9 cellular contexts compared by ENCODE assay signal in the genomic region with DNA sequence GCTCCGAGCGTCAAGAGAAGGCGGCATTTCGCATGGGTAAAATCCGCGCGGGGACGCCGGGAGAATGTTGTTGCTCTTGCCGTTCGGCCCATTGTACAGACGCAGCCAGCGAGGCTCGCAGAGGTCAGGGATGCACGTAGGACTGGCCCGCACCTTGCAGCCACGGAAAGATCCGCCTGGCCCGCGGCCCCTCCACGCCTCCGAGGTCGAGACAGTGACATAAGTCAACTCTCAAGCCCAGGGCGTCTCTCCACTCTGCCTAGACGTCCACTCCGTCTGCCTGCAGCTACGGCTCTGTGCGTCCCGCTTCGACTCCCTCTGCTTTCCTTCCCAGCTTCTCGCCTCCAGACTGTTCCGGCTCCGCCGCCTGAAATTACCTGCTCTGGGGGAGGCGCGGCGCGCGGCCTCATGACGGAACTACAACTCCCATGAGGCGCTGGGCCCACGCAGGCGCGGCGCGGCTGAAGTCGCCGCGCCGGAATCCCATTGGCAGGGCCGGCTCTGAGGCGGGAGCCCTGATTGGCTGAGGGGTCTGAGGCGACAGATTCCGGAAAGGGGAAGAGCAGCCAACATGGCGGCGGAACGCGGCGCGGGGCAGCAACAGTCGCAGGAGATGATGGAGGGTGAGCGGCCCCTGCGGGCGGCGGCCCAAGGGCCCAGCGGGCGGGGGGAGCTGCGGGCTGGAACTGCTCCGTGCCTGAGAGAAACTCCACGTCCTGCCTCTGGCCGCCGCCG. TPM values are rescaled to one million over a fixed set of nuclear protein-coding genes. Genes with fewer than 3 reads are reported as not detected.
DNase-seq lines count a peak whose midpoint lies in the region; ATAC-seq, FAIRE-seq and TF ChIP-seq lines count a peak whose summit lies in the region.
"Had no signal": no experiment of that assay in that cellular context is flagged by ENCODE, and none has a peak within 500 bp of the region (broad histone marks: within the 10 kb centered on the region; RNA-seq: fewer than 3 reads in every experiment).

A gene with protein sequence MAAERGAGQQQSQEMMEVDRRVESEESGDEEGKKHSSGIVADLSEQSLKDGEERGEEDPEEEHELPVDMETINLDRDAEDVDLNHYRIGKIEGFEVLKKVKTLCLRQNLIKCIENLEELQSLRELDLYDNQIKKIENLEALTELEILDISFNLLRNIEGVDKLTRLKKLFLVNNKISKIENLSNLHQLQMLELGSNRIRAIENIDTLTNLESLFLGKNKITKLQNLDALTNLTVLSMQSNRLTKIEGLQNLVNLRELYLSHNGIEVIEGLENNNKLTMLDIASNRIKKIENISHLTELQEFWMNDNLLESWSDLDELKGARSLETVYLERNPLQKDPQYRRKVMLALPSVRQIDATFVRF (plus strand): TSS at position 543 of the 735 bp plus-strand sequence. CDS start 29 bp downstream, at position 572.

- H3K4me3 ChIP-seq in AG04450 (ENCODE audit: low read depth, low read length) (peak within 1 kb of the TSS; percentile 91), breast epithelium (peak within 1 kb of the TSS; percentile 86 to 98 (median 95)), iPS-18c (ENCODE audit: insufficient read depth, low read depth, low read length) (peak within 1 kb of the TSS; percentile 82), small intestine (ENCODE audit: low read depth in 1 of 2, low read length in 2 of 2) (peak within 1 kb of the TSS; percentile 94 to 99)

- H3K4me1 ChIP-seq in breast epithelium: peaks cover 3 to 15% of the 10 kb centered on the region in 2 donors
- H3K4me1 ChIP-seq in small intestine (ENCODE audit: control insufficient read depth in 2 of 2, insufficient read depth in 1 of 2, low read depth in 1 of 2, low read length in 1 of 2): peaks cover 2 to 5% of the 10 kb centered on the region in 2 donors

- H3K27me3 ChIP-seq in AG04450 (ENCODE audit: control insufficient read depth, insufficient read depth, low read length) (no peaks in the 10 kb centered on the region), breast epithelium (no peaks in the 10 kb centered on the region), small intestine (ENCODE audit: control insufficient read depth in 2 of 2, insufficient read depth in 2 of 2, low read length in 2 of 2) (no peaks in the 10 kb centered on the region)

- intact Hi-C loops in breast epithelium (cut with DNase I; ENCODE audit: low total_unique reads): no loop called here

- H3K27ac ChIP-seq in AG04450 (ENCODE audit: low read depth, low read length) (peak within 1 kb of the TSS; percentile 61), VCaP (peak within 1 kb of the TSS; percentile 83), breast epithelium (peak within 1 kb of the TSS; percentile 79 to 91), small intestine (ENCODE audit: low read depth in 1 of 2, low read length in 1 of 2) (peak within 1 kb of the TSS; percentile 16 to 77)

- CTCF ChIA-PET in AG04450 (lab: Charles Lee): no interaction called here

- 0 to 1% (median 0%) methylated on average over 70 to 73 of the region's 73 CpGs for WGBS in small intestine, 3 donors

- H3K36me3 ChIP-seq in breast epithelium: no peaks in the 10 kb centered on the region
- H3K36me3 ChIP-seq in small intestine (ENCODE audit: control insufficient read depth in 2 of 2, insufficient read depth in 2 of 2, low read length in 2 of 2): peaks cover 2% of the 10 kb centered on the region in 2 donors

- DNase-seq in AG04450 (ENCODE audit: low read depth, low spot score): peak; percentile 78
- DNase-seq in NCI-H2196 treated with DMSO at 0.1 percent for 48 hours (lab: John Stamatoyannopoulos, UW; ENCODE audit: unreplicated experiment): peak; percentile 93
- DNase-seq in breast epithelium (ENCODE audit: low spot score in 2 of 2): peak; percentile 94 to 96
- DNase-seq in small intestine: peak; percentile 96

- peak; percentile 50 for TF ChIP-seq POLR2A in breast epithelium (IDR thresholded peaks at IDR 0.05)

- peak; percentile 65 for ATAC-seq in GM18870 (IDR thresholded peaks at IDR 0.05; ENCODE audit: unreplicated experiment)
- peak; percentile 64 for ATAC-seq in HG03135 (IDR thresholded peaks at IDR 0.05; ENCODE audit: unreplicated experiment)

- FAIRE-seq in small intestine (lab: Jason Lieb, UNC): no peak
- FAIRE-seq: colon had no signal

- POLR2A ChIA-PET in AG04450 (lab: Yijun Ruan, JAX): interaction anchor here (0.7 to 1.2 kb wide), 2 partner anchors 48 to 229 kb away, joined by 3 read pairs; a partner anchor contains a TSS

- TF ChIP-seq CTCF in AG04450 (IDR thresholded peaks at IDR 0.05; ENCODE audit: low read depth, low read length): no peak
- TF ChIP-seq CTCF in VCaP (conservative IDR thresholded peaks at IDR 0.05): no peak
- no peak for TF ChIP-seq CTCF in breast epithelium (IDR thresholded peaks at IDR 0.05)

- H3K9me3 ChIP-seq in AG04450 (ENCODE audit: control insufficient read depth, insufficient read depth, low read length) (no peaks in the 10 kb centered on the region; the same call in 1 of the 2 replicates), breast epithelium (no peaks in the 10 kb centered on the region), iPS-18c (ENCODE audit: control insufficient read depth, insufficient read depth, low read length) (no peaks in the 10 kb centered on the region), small intestine (ENCODE audit: control insufficient read depth, low read depth) (no peaks in the 10 kb centered on the region)

RNA-seq across cellular contexts. Expression of the gene that starts here (rescaled TPM):
- polyA plus RNA-seq in AG04450 (2011; rRNA removed) (73.9 and 99.0 TPM in 2 replicates), small intestine (10 to 100 TPM; 57.3 to 74.7 (median 68.1) TPM)
- polyA minus RNA-seq in AG04450 (2011; rRNA and poly(A)+ RNA removed): 62.9 and 65.6 TPM in 2 replicates
- total RNA-seq in breast epithelium: 10 to 100 TPM; 39.4 to 50.9 (median 43.6) TPM

Comparison
In these comparisons a context has a peak if more than half of its experiments do, and no peak if none do; other contexts are left out.
1. Peak in every context shown above with its lines: DNase-seq, ATAC-seq, H3K4me3 ChIP-seq and H3K27ac ChIP-seq.